In genomic region chr5:72557147-72557501, GRCh38 we compare ENCODE assay signal across 8 cellular contexts. TPM values are rescaled to one million over a fixed set of nuclear protein-coding genes. Genes with fewer than 3 reads are reported as not detected.
DNase-seq lines count a peak whose midpoint lies in the region; ATAC-seq and TF ChIP-seq lines count a peak whose summit lies in the region.

No MANE protein-coding gene starts in this region.

- ATAC-seq in GM19455 (IDR thresholded peaks at IDR 0.05; ENCODE audit: unreplicated experiment) (peak; percentile 10), PC-3 (no peak), right cardiac atrium (no peak)
- ATAC-seq in stimulated activated effector memory CD8-positive, alpha-beta T cell treated with anti-CD3 and anti-CD28 coated beads, Interleukin-12 subunit alpha, Interleukin-12 subunit beta, amount 100 ng/mL, for 72 hours = no peak

- H3K36me3 Mint-ChIP-seq in stimulated activated effector memory CD8-positive, alpha-beta T cell treated with anti-CD3 and anti-CD28 coated beads, Interleukin-12 subunit alpha, Interleukin-12 subunit beta, amount 100 ng/mL, for 72 hours = no peaks in the 10 kb centered on the region

- no peaks in the 10 kb centered on the region for H3K9me2 ChIP-seq in PC-3 (replicated peaks; ENCODE audit: low read length)

- H3F3A ChIP-seq in PC-3 (ENCODE audit: low read length, unreplicated experiment) = no peaks in the 10 kb centered on the region

- intact Hi-C loops in PC-3 (cut with micrococcal nuclease) (loop anchor here (10.0 kb wide), 1 partner anchor 258 kb away; the partner anchor contains the start of gene TNPO1), right cardiac atrium (cut with DNase I) (no loop called here)

- H3K9me3 ChIP-seq in PC-3 (ENCODE audit: low read length) (no peaks in the 10 kb centered on the region), right cardiac atrium (ENCODE audit: control insufficient read depth, low read length) (no peaks in the 10 kb centered on the region)

- TF ChIP-seq CTCF in PC-3 (conservative IDR thresholded peaks at IDR 0.05; ENCODE audit: low read depth, low read length) = no peak

- BruUV-seq in PC-3 (replicated peaks; lab: Mats Ljungman, UMichigan) = no TSS peak

- H3K27ac Mint-ChIP-seq in stimulated activated effector memory CD8-positive, alpha-beta T cell treated with anti-CD3 and anti-CD28 coated beads, Interleukin-12 subunit alpha, Interleukin-12 subunit beta, amount 100 ng/mL, for 72 hours = peak overlapping the region; percentile 48

- H2AFZ ChIP-seq in PC-3 (ENCODE audit: low read length) = peak overlapping the region; percentile 91

- H3K27ac ChIP-seq in PC-3 (ENCODE audit: low read length) (no peak overlapping the region), right cardiac atrium (ENCODE audit: low read length) (peak overlapping the region; percentile 89)

- peak overlapping the region; percentile 61 for H3K4me3 Mint-ChIP-seq in stimulated activated effector memory CD8-positive, alpha-beta T cell treated with anti-CD3 and anti-CD28 coated beads, Interleukin-12 subunit alpha, Interleukin-12 subunit beta, amount 100 ng/mL, for 72 hours

- H3K9ac ChIP-seq in PC-3 (ENCODE audit: low read length) = peak overlapping the region; percentile 67

- no peaks in the 10 kb centered on the region for H3K36me3 ChIP-seq in PC-3 (ENCODE audit: low read depth, low read length)

- CTCF ChIA-PET in PC-3 (lab: Charles Lee) = no interaction called here

- POLR2A ChIA-PET in PC-3 (lab: Charles Lee; ENCODE audit: unreplicated experiment) = interaction anchor here (0.5 kb wide), 1 partner anchor 201 kb away, joined by 3 read pairs; no protein-coding TSS in a partner anchor

- H3K27me3 ChIP-seq in PC-3 (ENCODE audit: low read length) (no peaks in the 10 kb centered on the region), right cardiac atrium (ENCODE audit: control insufficient read depth, insufficient read depth) (no peaks in the 10 kb centered on the region)

- 39% methylated on average over 13 of the region's 13 CpGs for WGBS in right cardiac atrium

- H3K4me1 Mint-ChIP-seq in stimulated activated effector memory CD8-positive, alpha-beta T cell treated with anti-CD3 and anti-CD28 coated beads, Interleukin-12 subunit alpha, Interleukin-12 subunit beta, amount 100 ng/mL, for 72 hours = peaks cover 16% of the 10 kb centered on the region

- H3K4me1 ChIP-seq in PC-3 (ENCODE audit: insufficient read depth, low read length) = peaks cover 19% of the 10 kb centered on the region
- peaks cover 12% of the 10 kb centered on the region for H3K4me1 ChIP-seq in right cardiac atrium (ENCODE audit: control insufficient read depth, insufficient read depth, low read length)

- peak overlapping the region; percentile 87 for H3K4me2 ChIP-seq in PC-3 (ENCODE audit: low read length)

- H4K20me1 ChIP-seq in PC-3 (ENCODE audit: low read length) = no peaks in the 10 kb centered on the region

- DNase-seq in PC-3 (no peak), right cardiac atrium (no peak), DMS79 (lab: John Stamatoyannopoulos, UW) (no peak), AG08396 (ENCODE audit: low spot score) (no peak), A172 (ENCODE audit: low spot score) (no peak)
- no peak for DNase-seq in stimulated activated effector memory CD8-positive, alpha-beta T cell treated with anti-CD3 and anti-CD28 coated beads, Interleukin-12 subunit alpha, Interleukin-12 subunit beta, amount 100 ng/mL, for 72 hours (ENCODE audit: low spot score in 2 of 2)
- DNase-seq in stimulated activated CD4-positive, alpha-beta T cell treated with anti-CD3 and anti-CD28 coated beads, Interleukin-15, amount 100 ng/mL, for 24 hours = no peak

- no peaks in the 10 kb centered on the region for H3K79me2 ChIP-seq in PC-3 (ENCODE audit: low read length)

- H3K9me3 Mint-ChIP-seq in stimulated activated effector memory CD8-positive, alpha-beta T cell treated with anti-CD3 and anti-CD28 coated beads, Interleukin-12 subunit alpha, Interleukin-12 subunit beta, amount 100 ng/mL, for 72 hours = no peaks in the 10 kb centered on the region

- H3K4me3 ChIP-seq in PC-3 (ENCODE audit: low read length) (peak overlapping the region; percentile 50; the same call in 1 of the 2 replicates), right cardiac atrium (ENCODE audit: low read length) (peak overlapping the region; percentile 46)

RNA-seq across cellular contexts. Expression of gene ZNF366, which starts 49.9 kb away (rescaled TPM):
- total RNA-seq in PC-3 (2014; rRNA removed) (not detected in 2 replicates), right cardiac atrium (1 to 10 TPM; 4.5 to 8.1 (median 6.1) TPM)
- polyA plus RNA-seq in right cardiac atrium = 2.5 TPM
- not detected in 2 replicates for total RNA-seq in A172 (2014; rRNA removed; shearing (Covaris generic))
